11 cellular contexts compared by ENCODE assay signal in the genomic region with DNA sequence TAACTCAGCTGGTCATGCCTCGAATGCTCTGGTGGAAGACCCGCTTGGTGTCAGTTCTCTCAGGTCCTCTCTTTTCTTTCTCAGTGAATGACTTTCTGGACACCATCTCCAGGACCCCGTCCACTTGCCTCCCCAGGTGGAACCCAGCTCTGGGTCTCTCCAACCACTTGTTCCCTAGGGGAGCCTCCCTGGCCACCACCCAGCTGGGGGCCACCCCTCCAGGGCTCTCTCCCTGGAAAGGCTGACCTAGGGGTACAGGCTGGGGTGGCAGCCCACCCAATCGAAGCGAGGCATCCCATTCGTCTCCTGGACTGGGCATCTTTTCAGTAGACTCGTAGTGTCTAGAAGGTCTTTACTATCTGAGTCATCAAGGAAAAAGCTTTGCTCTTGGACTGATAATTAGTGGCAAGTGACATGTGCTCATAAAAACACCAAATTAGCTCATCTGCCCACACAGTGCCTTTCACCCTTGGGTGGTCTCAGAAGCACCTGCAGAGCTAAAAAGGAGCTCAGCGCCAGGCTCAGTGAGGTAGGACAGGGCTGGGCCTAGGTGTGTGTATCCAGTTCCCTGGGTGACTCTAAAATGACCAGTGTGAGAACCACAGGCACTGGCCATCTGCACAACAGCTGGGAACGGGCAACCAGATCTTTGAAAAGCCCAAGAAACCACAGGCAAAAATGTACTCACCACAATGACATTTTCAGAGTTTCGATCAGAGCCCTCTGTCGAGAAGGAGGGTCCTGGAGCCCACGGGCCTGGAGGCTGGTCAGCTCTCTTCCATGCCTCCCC. TPM values are rescaled to one million over a fixed set of nuclear protein-coding genes. Genes with fewer than 3 reads are reported as not detected.
DNase-seq lines count a peak whose midpoint lies in the region; ATAC-seq, FAIRE-seq and TF ChIP-seq lines count a peak whose summit lies in the region.
"Had no signal": no experiment of that assay in that cellular context is flagged by ENCODE, and none has a peak within 500 bp of the region (broad histone marks: within the 10 kb centered on the region; RNA-seq: fewer than 3 reads in every experiment).

No MANE protein-coding gene starts in this region.

- no peak overlapping the region for H3K4me2 ChIP-seq in SK-N-SH

- H3K4me1 ChIP-seq in SK-N-SH (ENCODE audit: control insufficient read depth in 1 of 2, insufficient read depth in 2 of 2, low read depth in 1 of 2, low read length in 1 of 2), result peaks cover 0 to 19% of the 10 kb centered on the region in 2 experiments; a peak in 2 of 4 replicates
- H3K4me1 ChIP-seq: parathyroid adenoma had no signal

- H3K4me3 Mint-ChIP-seq in type B pancreatic cell, result peak overlapping the region; percentile 81

- WGBS in SK-N-SH (ENCODE audit: low lambda C conversion rate), result 77% methylated on average over 12 of the region's 12 CpGs

- no peak for FAIRE-seq in HTR-8/SVneo (lab: Jason Lieb, UNC)
- FAIRE-seq: HepG2 had no signal

- no peaks in the 10 kb centered on the region for H3K9me3 ChIP-seq in SK-N-SH

- peaks cover 20% of the 10 kb centered on the region for H3K4me1 Mint-ChIP-seq in type B pancreatic cell (ENCODE audit: unreplicated experiment)

- H3F3A ChIP-seq in SK-N-SH (replicated peaks; ENCODE audit: insufficient read depth), result no peaks in the 10 kb centered on the region

- H3K27ac Mint-ChIP-seq in type B pancreatic cell, result peak overlapping the region; percentile 67

- TF ChIP-seq RAD21 in SK-N-SH (IDR thresholded peaks at IDR 0.05; ENCODE audit: low read length), result no peak

- peaks cover 23% of the 10 kb centered on the region for H3K79me2 ChIP-seq in SK-N-SH (ENCODE audit: insufficient read depth)

- H3K36me3 ChIP-seq in SK-N-SH (replicated peaks in 1 of 2; ENCODE audit: control insufficient read depth in 1 of 2, insufficient read depth in 2 of 2, low read length in 1 of 2), result no peaks in the 10 kb centered on the region

- H3K9me2 ChIP-seq in SK-N-SH, result no peaks in the 10 kb centered on the region

- peaks cover 17% of the 10 kb centered on the region for H4K20me1 ChIP-seq in SK-N-SH (ENCODE audit: insufficient read depth)

- no peaks in the 10 kb centered on the region for H3K27me3 ChIP-seq in SK-N-SH (ENCODE audit: insufficient read depth)

- no peak for TF ChIP-seq EP300 in SK-N-SH (IDR thresholded peaks at IDR 0.05; ENCODE audit: borderline replicate concordance in 1 of 2, low read depth in 1 of 2, low read length in 1 of 2)

- POLR2A ChIA-PET in SK-N-SH (lab: Yijun Ruan, JAX), result no interaction called here

- DNase-seq in SK-N-SH (no peak), SW480 (ENCODE audit: low spot score) (peak; percentile 44), type B pancreatic cell (ENCODE audit: extremely low spot score, unreplicated experiment) (no peak), HTR-8/SVneo (ENCODE audit: insufficient read length, low spot score) (no peak), NCI-H2227 treated with DMSO at 0.1 percent for 48 hours (lab: John Stamatoyannopoulos, UW) (no peak), GDM1 (lab: John Stamatoyannopoulos, UW) (no peak)
- DNase-seq: PC-3 had no signal

- no peak overlapping the region for H3K27ac ChIP-seq in SK-N-SH (ENCODE audit: low read depth in 2 of 2, low read length in 1 of 2)
- H3K27ac ChIP-seq: parathyroid adenoma had no signal

- CTCF ChIA-PET in SK-N-SH (lab: Yijun Ruan, JAX), result interaction anchor here (2.3 kb wide), 1 partner anchor 12 kb away, joined by 7 read pairs; no protein-coding TSS in a partner anchor

- TF ChIP-seq CTCF in SK-N-SH (IDR thresholded peaks at IDR 0.05) (no peak), type B pancreatic cell (conservative IDR thresholded peaks at IDR 0.05) (no peak)

- no peak overlapping the region for H2AFZ ChIP-seq in SK-N-SH (ENCODE audit: low read depth)
- H2AFZ ChIP-seq: parathyroid adenoma had no signal

- ATAC-seq in SK-N-SH treated with all-trans-retinoic acid at 6 μM for 48 hours (no peak), HG03066 (IDR thresholded peaks at IDR 0.05; ENCODE audit: low read depth, unreplicated experiment) (peak; percentile 38)
- ATAC-seq: HepG2, PC-3 had no signal

- H3K27me3 Mint-ChIP-seq in type B pancreatic cell, result no peaks in the 10 kb centered on the region

- H3K9ac ChIP-seq in SK-N-SH, result no peak overlapping the region
- H3K9ac ChIP-seq: parathyroid adenoma had no signal

- no peaks in the 10 kb centered on the region for H3K36me3 Mint-ChIP-seq in type B pancreatic cell

- H3K4me3 ChIP-seq in SK-N-SH (ENCODE audit: low read depth in 2 of 2, low read length in 1 of 2), result no peak overlapping the region

- peaks cover 3% of the 10 kb centered on the region for H3K9me3 Mint-ChIP-seq in type B pancreatic cell

TF ChIP-seq in SK-N-SH, 30 proteins besides CTCF, POLR2A, EP300 and RAD21:
- TF ChIP-seq ELF1 (IDR thresholded peaks at IDR 0.05) (no peak), GATA2 (CRISPR knock-in tag; IDR thresholded peaks at IDR 0.05) (no peak), TCF12 (IDR thresholded peaks at IDR 0.05) (peak; percentile 54)
- TF ChIP-seq, protein P1, sequence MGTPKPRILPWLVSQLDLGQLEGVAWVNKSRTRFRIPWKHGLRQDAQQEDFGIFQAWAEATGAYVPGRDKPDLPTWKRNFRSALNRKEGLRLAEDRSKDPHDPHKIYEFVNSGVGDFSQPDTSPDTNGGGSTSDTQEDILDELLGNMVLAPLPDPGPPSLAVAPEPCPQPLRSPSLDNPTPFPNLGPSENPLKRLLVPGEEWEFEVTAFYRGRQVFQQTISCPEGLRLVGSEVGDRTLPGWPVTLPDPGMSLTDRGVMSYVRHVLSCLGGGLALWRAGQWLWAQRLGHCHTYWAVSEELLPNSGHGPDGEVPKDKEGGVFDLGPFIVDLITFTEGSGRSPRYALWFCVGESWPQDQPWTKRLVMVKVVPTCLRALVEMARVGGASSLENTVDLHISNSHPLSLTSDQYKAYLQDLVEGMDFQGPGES (IDR thresholded peaks at IDR 0.05; ENCODE audit: low read depth, low read length), result no peak

TF ChIP-seq in SK-N-SH treated with all-trans-retinoic acid at 6 μM for 48 hours, 23 proteins besides CTCF, POLR2A, EP300 and RAD21:
- TF ChIP-seq ISL1 (CRISPR knock-in tag; IDR thresholded peaks at IDR 0.05) (no peak), ZNF70 (CRISPR knock-in tag; IDR thresholded peaks at IDR 0.05) (no peak), OSR1 (CRISPR knock-in tag; IDR thresholded peaks at IDR 0.05) (no peak)
- TF ChIP-seq, protein P2, sequence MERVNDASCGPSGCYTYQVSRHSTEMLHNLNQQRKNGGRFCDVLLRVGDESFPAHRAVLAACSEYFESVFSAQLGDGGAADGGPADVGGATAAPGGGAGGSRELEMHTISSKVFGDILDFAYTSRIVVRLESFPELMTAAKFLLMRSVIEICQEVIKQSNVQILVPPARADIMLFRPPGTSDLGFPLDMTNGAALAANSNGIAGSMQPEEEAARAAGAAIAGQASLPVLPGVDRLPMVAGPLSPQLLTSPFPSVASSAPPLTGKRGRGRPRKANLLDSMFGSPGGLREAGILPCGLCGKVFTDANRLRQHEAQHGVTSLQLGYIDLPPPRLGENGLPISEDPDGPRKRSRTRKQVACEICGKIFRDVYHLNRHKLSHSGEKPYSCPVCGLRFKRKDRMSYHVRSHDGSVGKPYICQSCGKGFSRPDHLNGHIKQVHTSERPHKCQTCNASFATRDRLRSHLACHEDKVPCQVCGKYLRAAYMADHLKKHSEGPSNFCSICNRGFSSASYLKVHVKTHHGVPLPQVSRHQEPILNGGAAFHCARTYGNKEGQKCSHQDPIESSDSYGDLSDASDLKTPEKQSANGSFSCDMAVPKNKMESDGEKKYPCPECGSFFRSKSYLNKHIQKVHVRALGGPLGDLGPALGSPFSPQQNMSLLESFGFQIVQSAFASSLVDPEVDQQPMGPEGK (CRISPR knock-in tag; IDR thresholded peaks at IDR 0.05; ENCODE audit: borderline replicate concordance), result no peak
- TF ChIP-seq, protein P3, sequence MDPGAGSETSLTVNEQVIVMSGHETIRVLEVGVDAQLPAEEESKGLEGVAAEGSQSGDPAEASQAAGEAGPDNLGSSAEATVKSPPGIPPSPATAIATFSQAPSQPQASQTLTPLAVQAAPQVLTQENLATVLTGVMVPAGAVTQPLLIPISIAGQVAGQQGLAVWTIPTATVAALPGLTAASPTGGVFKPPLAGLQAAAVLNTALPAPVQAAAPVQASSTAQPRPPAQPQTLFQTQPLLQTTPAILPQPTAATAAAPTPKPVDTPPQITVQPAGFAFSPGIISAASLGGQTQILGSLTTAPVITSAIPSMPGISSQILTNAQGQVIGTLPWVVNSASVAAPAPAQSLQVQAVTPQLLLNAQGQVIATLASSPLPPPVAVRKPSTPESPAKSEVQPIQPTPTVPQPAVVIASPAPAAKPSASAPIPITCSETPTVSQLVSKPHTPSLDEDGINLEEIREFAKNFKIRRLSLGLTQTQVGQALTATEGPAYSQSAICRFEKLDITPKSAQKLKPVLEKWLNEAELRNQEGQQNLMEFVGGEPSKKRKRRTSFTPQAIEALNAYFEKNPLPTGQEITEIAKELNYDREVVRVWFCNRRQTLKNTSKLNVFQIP (CRISPR knock-in tag; IDR thresholded peaks at IDR 0.05; ENCODE audit: borderline replicate concordance, low read depth), result no peak

RNA-seq across cellular contexts. Expression of a gene that starts 2.4 kb away (rescaled TPM):
- polyA plus RNA-seq in SK-N-SH (2012; rRNA removed), result 85.7 and 89.2 TPM in 2 replicates
- 49.7 and 63.0 TPM in 2 replicates for polyA plus RNA-seq in SK-N-SH (2012; cell fraction: cytosol; rRNA removed)
- 110 and 138 TPM in 2 replicates for polyA plus RNA-seq in SK-N-SH (2012; cell fraction: nucleus; rRNA removed)
- 94.4 and 160 TPM in 2 replicates for total RNA-seq in type B pancreatic cell (ENCODE audit: low replicate concordance)

RNA-seq across cellular contexts. Expression of a gene that starts 57.2 kb away (rescaled TPM):
- 9.6 and 10.4 TPM in 2 replicates for polyA plus RNA-seq in SK-N-SH (2012; rRNA removed)
- polyA plus RNA-seq in SK-N-SH (2012; cell fraction: cytosol; rRNA removed), result 8.6 and 10.1 TPM in 2 replicates
- 11.7 and 12.3 TPM in 2 replicates for polyA plus RNA-seq in SK-N-SH (2012; cell fraction: nucleus; rRNA removed)
- 27.7 and 43.3 TPM in 2 replicates for total RNA-seq in type B pancreatic cell (ENCODE audit: low replicate concordance)

RNA-seq across cellular contexts. Expression of a gene that starts 57.3 kb away (rescaled TPM):
- 1.1 TPM in 2 replicates for polyA plus RNA-seq in SK-N-SH (2012; rRNA removed)
- 1.1 and 1.7 TPM in 2 replicates for polyA plus RNA-seq in SK-N-SH (2012; cell fraction: cytosol; rRNA removed)
- 1.0 and 1.3 TPM in 2 replicates for polyA plus RNA-seq in SK-N-SH (2012; cell fraction: nucleus; rRNA removed)
- 1.1 and 1.3 TPM in 2 replicates for total RNA-seq in type B pancreatic cell (ENCODE audit: low replicate concordance)

RNA-seq across cellular contexts. Expression of a gene that starts 59.5 kb away (rescaled TPM):
- polyA plus RNA-seq in SK-N-SH (2012; rRNA removed), result 64.5 and 101 TPM in 2 replicates
- polyA plus RNA-seq in SK-N-SH (2012; cell fraction: cytosol; rRNA removed), result 74.5 and 76.9 TPM in 2 replicates
- 34.0 and 36.2 TPM in 2 replicates for polyA plus RNA-seq in SK-N-SH (2012; cell fraction: nucleus; rRNA removed)
- total RNA-seq in type B pancreatic cell (ENCODE audit: low replicate concordance), result 45.4 and 78.2 TPM in 2 replicates
